ENCODE assay signal across 7 cellular contexts in the genomic region with DNA sequence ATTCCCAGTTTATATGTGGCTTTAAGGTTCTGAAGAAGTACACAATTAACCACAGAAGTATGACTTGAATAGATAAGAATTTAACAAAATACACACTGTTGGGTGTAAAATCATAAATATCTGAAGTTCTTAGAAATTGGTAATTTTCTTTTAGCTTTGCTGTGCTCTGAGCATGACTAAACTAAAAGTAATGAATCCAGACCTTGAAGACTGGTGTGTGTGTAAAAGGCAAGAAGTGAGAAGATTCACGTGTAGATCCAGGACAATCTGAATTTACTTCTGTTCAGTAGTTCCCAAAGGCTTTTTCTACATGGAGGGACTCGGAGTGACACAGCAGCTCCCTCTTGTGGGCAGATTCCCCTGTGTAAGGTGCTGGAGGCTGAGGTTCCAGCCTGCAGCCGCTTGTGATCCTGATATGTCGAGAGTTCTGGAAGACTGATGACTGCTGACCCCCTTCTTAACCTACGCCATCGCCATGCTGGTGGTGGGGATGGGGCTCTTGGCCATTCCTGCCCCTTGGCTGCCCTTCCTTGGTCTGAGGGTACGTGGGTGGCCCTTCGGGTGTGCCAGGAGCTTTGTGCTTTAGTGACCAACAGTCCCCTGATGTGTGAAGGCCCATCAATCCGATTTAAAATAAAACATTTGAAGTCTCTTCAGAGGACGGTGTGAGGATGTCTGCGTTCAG.
DNase-seq lines count a peak whose midpoint lies in the region; ATAC-seq and TF ChIP-seq lines count a peak whose summit lies in the region.

No MANE protein-coding gene starts in this region.

- no peak overlapping the region for H3K4me3 ChIP-seq in GM12864 (ENCODE audit: low read depth, low read length)
- H3K4me3 ChIP-seq in body of pancreas = no peak overlapping the region
- no peak overlapping the region for H3K4me3 ChIP-seq in iPS DF 6.9 (ENCODE audit: low read length)
- H3K4me3 ChIP-seq in spleen = no peak overlapping the region

- no peaks in the 10 kb centered on the region for H3K36me3 ChIP-seq in body of pancreas (replicated peaks in 1 of 2; ENCODE audit: insufficient read depth in 1 of 2, low read depth in 2 of 2)
- no peaks in the 10 kb centered on the region for H3K36me3 ChIP-seq in iPS DF 6.9 (ENCODE audit: control insufficient read depth, insufficient read depth, low read length)
- peaks cover 0 to 14% (median 4%) of the 10 kb centered on the region in 6 donors for H3K36me3 ChIP-seq in spleen

- H3K9me3 ChIP-seq in body of pancreas (no peaks in the 10 kb centered on the region), iPS DF 6.9 (ENCODE audit: control insufficient read depth, insufficient read depth, low read length) (no peaks in the 10 kb centered on the region), spleen (no peaks in the 10 kb centered on the region)

- H3K4me1 ChIP-seq in body of pancreas (no peaks in the 10 kb centered on the region), iPS DF 6.9 (ENCODE audit: control insufficient read depth, insufficient read depth, low read length) (no peaks in the 10 kb centered on the region), spleen (peaks cover 4 to 61% (median 29%) of the 10 kb centered on the region in 6 donors)

- WGBS in body of pancreas, 2 donors = 31 to 42% methylated on average over 10 to 11 of the region's 11 CpGs
- no CpG with 5 or more reads among the region's 11 CpGs for WGBS in iPS DF 6.9 (ENCODE audit: insufficient coverage, insufficient read length)
- WGBS in spleen, 5 donors = 42 to 47% (median 46%) methylated on average over 9 to 11 of the region's 11 CpGs

- ATAC-seq in body of pancreas = peak; percentile 74
- no peak for ATAC-seq in HG03196 (IDR thresholded peaks at IDR 0.05; ENCODE audit: unreplicated experiment)

- no peak for TF ChIP-seq POLR2A in body of pancreas (IDR thresholded peaks at IDR 0.05)
- no peak for TF ChIP-seq POLR2A in spleen (IDR thresholded peaks at IDR 0.05)

- DNase-seq in GM12864 (ENCODE audit: low read depth) = peak; percentile 27
- DNase-seq in NCI-H187 (lab: John Stamatoyannopoulos, UW) = peak; percentile 44 to 58
- DNase-seq in T1000 (lab: John Stamatoyannopoulos, UW) = peak; percentile 63
- peak; percentile 79 to 91 (median 86) for DNase-seq in body of pancreas
- peak; percentile 77 for DNase-seq in iPS DF 6.9 (ENCODE audit: low read depth, low spot score)
- DNase-seq in spleen = peak; percentile 89

- intact Hi-C loops in body of pancreas (cut with DNase I) (no loop called here), spleen (cut with DNase I; ENCODE audit: low total_unique reads) (no loop called here)

- H3K27me3 ChIP-seq in body of pancreas (no peaks in the 10 kb centered on the region), iPS DF 6.9 (ENCODE audit: control insufficient read depth, insufficient read depth, low read length) (no peaks in the 10 kb centered on the region), spleen (replicated peaks in 1 of 7) (no peaks in the 10 kb centered on the region)

- H3K27ac ChIP-seq in body of pancreas = no peak overlapping the region
- no peak overlapping the region for H3K27ac ChIP-seq in iPS DF 6.9 (ENCODE audit: low read length)
- H3K27ac ChIP-seq in spleen = no peak overlapping the region

- TF ChIP-seq CTCF in GM12864 (IDR thresholded peaks at IDR 0.05; ENCODE audit: low read depth, low read length, missing control alignments) = peak; percentile 89
- peak; percentile 63 to 79 (median 69) for TF ChIP-seq CTCF in body of pancreas (IDR thresholded peaks at IDR 0.05)
- peak; percentile 41 to 90 (median 75) for TF ChIP-seq CTCF in spleen (IDR thresholded peaks at IDR 0.05 in 8 of 11, conservative IDR thresholded peaks at IDR 0.05 in 3 of 11)

Comparison
In these comparisons a context has a peak if more than half of its experiments do, and no peak if none do; other contexts are left out.
1. DNase-seq: peak in every context shown above with its lines; median percentile 89 in spleen; 86 in body of pancreas; 77 in iPS DF 6.9; 63 in T1000; 51 in NCI-H187; 27 in GM12864.